8 cellular contexts compared by ENCODE assay signal in genomic region chr13:40221460-40222201, GRCh38.
DNase-seq lines count a peak whose midpoint lies in the region; ATAC-seq and TF ChIP-seq lines count a peak whose summit lies in the region.

No MANE protein-coding gene starts in this region.

- no peaks in the 10 kb centered on the region for H3K27me3 ChIP-seq in skeletal muscle satellite cell (ENCODE audit: control insufficient read depth, insufficient read depth, low read length)

- H3K4me3 Mint-ChIP-seq in HFFc6 = no peak overlapping the region
- H3K4me3 Mint-ChIP-seq in activated CD8-positive, alpha-beta T cell treated with anti-CD3 and anti-CD28 coated beads for 36 hours = peak overlapping the region; percentile 18

- DNase-seq in HFFc6 (peak; percentile 24), glomerular visceral epithelial cell (ENCODE audit: extremely low spot score) (peak; percentile 71), NCI-H146 (lab: John Stamatoyannopoulos, UW) (no peak), HuH-7.5 (ENCODE audit: low spot score) (no peak)
- peak; percentile 65 for DNase-seq in activated CD8-positive, alpha-beta T cell treated with anti-CD3 and anti-CD28 coated beads for 36 hours
- DNase-seq in effector CD8-positive, alpha-beta T cell (lab: John Stamatoyannopoulos, UW) = no peak

- no peaks in the 10 kb centered on the region for H3K36me3 ChIP-seq in skeletal muscle satellite cell (ENCODE audit: insufficient read depth, low read length)

- ATAC-seq in activated CD8-positive, alpha-beta T cell treated with anti-CD3 and anti-CD28 coated beads for 36 hours = peak; percentile 67
- ATAC-seq in GM21723 (IDR thresholded peaks at IDR 0.05; ENCODE audit: unreplicated experiment) = no peak

- H3K36me3 Mint-ChIP-seq in HFFc6 (ENCODE audit: low read depth) = no peaks in the 10 kb centered on the region
- H3K36me3 Mint-ChIP-seq in activated CD8-positive, alpha-beta T cell treated with anti-CD3 and anti-CD28 coated beads for 36 hours (ENCODE audit: low read depth) = peaks cover 3% of the 10 kb centered on the region

- TF ChIP-seq CTCF in HFFc6 (IDR thresholded peaks at IDR 0.05) = no peak
- TF ChIP-seq CTCF in activated CD8-positive, alpha-beta T cell treated with anti-CD3 and anti-CD28 coated beads for 36 hours (IDR thresholded peaks at IDR 0.05) = no peak

- CTCF ChIA-PET in activated CD8-positive, alpha-beta T cell treated with anti-CD3 and anti-CD28 coated beads for 36 hours (lab: Charles Lee) = no interaction called here

- H3K9me3 Mint-ChIP-seq in HFFc6 = peaks cover 12% of the 10 kb centered on the region; the same call in 1 of the 2 replicates
- peaks cover 6% of the 10 kb centered on the region for H3K9me3 Mint-ChIP-seq in activated CD8-positive, alpha-beta T cell treated with anti-CD3 and anti-CD28 coated beads for 36 hours

- no peak overlapping the region for H3K27ac Mint-ChIP-seq in HFFc6
- peak overlapping the region; percentile 87 for H3K27ac Mint-ChIP-seq in activated CD8-positive, alpha-beta T cell treated with anti-CD3 and anti-CD28 coated beads for 36 hours

- H3K9me3 ChIP-seq in skeletal muscle satellite cell (replicated peaks; ENCODE audit: low read length) = no peaks in the 10 kb centered on the region

- peak overlapping the region; percentile 61 for H3K4me2 ChIP-seq in skeletal muscle satellite cell (ENCODE audit: low read length)

- H3K4me1 ChIP-seq in skeletal muscle satellite cell (ENCODE audit: control insufficient read depth, insufficient read depth, low read length) = peaks cover 29% of the 10 kb centered on the region

- POLR2A ChIA-PET in activated CD8-positive, alpha-beta T cell treated with anti-CD3 and anti-CD28 coated beads for 36 hours (lab: Charles Lee) = interaction anchor here (1.0 to 2.3 kb wide), 2 partner anchors 14 to 42 kb away, joined by 3 to 6 read pairs; no protein-coding TSS in a partner anchor

- peak overlapping the region; percentile 58 for H3K9ac ChIP-seq in skeletal muscle satellite cell (ENCODE audit: low read depth, low read length)

- no peaks in the 10 kb centered on the region; the same call in 1 of the 2 replicates for H3K27me3 Mint-ChIP-seq in HFFc6 (ENCODE audit: insufficient read depth)
- H3K27me3 Mint-ChIP-seq in activated CD8-positive, alpha-beta T cell treated with anti-CD3 and anti-CD28 coated beads for 36 hours = no peaks in the 10 kb centered on the region

- intact Hi-C loops in activated CD8-positive, alpha-beta T cell treated with anti-CD3 and anti-CD28 coated beads for 36 hours (cut with micrococcal nuclease) = no loop called here

- H3K4me1 Mint-ChIP-seq in HFFc6 (ENCODE audit: low read depth) = peaks cover 4% of the 10 kb centered on the region; the same call in 1 of the 2 replicates
- H3K4me1 Mint-ChIP-seq in activated CD8-positive, alpha-beta T cell treated with anti-CD3 and anti-CD28 coated beads for 36 hours (ENCODE audit: low read depth) = peaks cover 41% of the 10 kb centered on the region

- H3K4me3 ChIP-seq in skeletal muscle satellite cell (ENCODE audit: low read length) = no peak overlapping the region

Comparison
In these comparisons a context has a peak if more than half of its experiments do, and no peak if none do; other contexts are left out.
1. DNase-seq: peak in HFFc6 (single experiment), activated CD8-positive, alpha-beta T cell treated with anti-CD3 and anti-CD28 coated beads for 36 hours (single experiment) and glomerular visceral epithelial cell (single experiment); none in NCI-H146 (single experiment), HuH-7.5 (single experiment) and effector CD8-positive, alpha-beta T cell (single experiment).